Comparison of ENCODE assay signal across 8 cellular contexts in the genomic region with DNA sequence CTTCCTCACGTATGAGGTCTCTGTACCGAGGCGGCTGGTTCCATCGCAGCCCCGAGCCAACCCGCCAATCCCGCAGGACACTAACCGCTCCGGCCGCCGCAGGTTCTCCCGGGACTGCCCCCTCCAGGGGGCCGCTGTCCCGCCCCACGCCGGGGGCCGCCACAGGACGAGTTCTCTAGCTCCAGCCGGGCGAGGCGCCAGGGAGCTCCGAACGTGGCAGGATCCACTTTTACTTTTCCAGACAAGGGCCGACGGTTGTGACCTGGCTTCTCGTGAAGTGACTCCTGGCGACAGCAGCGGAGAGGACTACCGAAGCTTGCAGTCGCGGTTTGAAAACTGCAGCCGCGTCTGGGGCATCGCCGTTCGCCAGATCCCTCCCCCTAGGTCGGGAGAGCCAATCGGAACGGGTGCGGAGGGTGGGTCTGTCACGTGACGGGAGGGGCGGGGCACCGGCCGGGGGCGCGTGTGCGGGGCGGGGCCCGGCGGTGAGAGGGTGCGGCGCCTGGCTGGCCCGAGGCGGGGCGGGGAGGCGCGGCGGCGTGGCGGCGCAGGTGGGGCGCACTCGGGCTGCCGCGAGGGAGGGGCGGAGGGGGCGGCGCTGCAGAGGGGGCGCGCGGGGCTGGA. TPM values are rescaled to one million over a fixed set of nuclear protein-coding genes. Genes with fewer than 3 reads are reported as not detected.
DNase-seq lines count a peak whose midpoint lies in the region; TF ChIP-seq lines count a peak whose summit lies in the region.

Gene STK17B (minus strand): TSS at position 331 of the 624 bp plus-strand sequence. CDS start 8,195 bp downstream, outside the sequence.

- H3K4me3 ChIP-seq in foreskin fibroblast (ENCODE audit: low read depth in 1 of 2, low read length in 2 of 2) (peak within 1 kb of the TSS; percentile 57 to 91), stomach (peak within 1 kb of the TSS; percentile 65 to 89 (median 78))

- no peaks in the 10 kb centered on the region for H3K36me3 Mint-ChIP-seq in neural crest cell (ENCODE audit: low read depth)

- intact Hi-C loops in stomach (cut with DNase I; ENCODE audit: low total_unique reads), result no loop called here

- TF ChIP-seq CTCF in foreskin fibroblast (IDR thresholded peaks at IDR 0.05; ENCODE audit: low read depth, low read length) (no peak), neural crest cell (conservative IDR thresholded peaks at IDR 0.05) (peak; percentile 37), stomach (IDR thresholded peaks at IDR 0.05) (no peak)

- no peak for TF ChIP-seq EP300 in stomach (IDR thresholded peaks at IDR 0.05)

- WGBS in stomach, 5 donors, result 0 to 1% (median 0%) methylated on average over 15 to 72 of the region's 72 CpGs

- H3K27ac Mint-ChIP-seq in neural crest cell (ENCODE audit: unreplicated experiment), result peak within 1 kb of the TSS; percentile 73

- peaks cover 40% of the 10 kb centered on the region for H3K27me3 Mint-ChIP-seq in neural crest cell (ENCODE audit: low read depth)

- no peaks in the 10 kb centered on the region for H3K9me3 ChIP-seq in stomach

- DNase-seq in EL, result peak; percentile 94
- peak; percentile 53 for DNase-seq in GOT3 (lab: John Stamatoyannopoulos, UW)
- peak; percentile 94 for DNase-seq in LoVo (ENCODE audit: low spot score)
- DNase-seq in SIG-M5 (lab: John Stamatoyannopoulos, UW), result peak; percentile 76
- DNase-seq in activated gamma-delta T cell (lab: John Stamatoyannopoulos, UW), result peak; percentile 92
- peak; percentile 93 to 98 for DNase-seq in foreskin fibroblast
- peak; percentile 79 for DNase-seq in neural crest cell (ENCODE audit: low read depth, low spot score)
- peak; percentile 96 for DNase-seq in stomach

- H3K4me1 ChIP-seq in stomach, result peaks cover 0 to 34% (median 13%) of the 10 kb centered on the region in 4 donors

- H3K9me3 Mint-ChIP-seq in neural crest cell, result no peaks in the 10 kb centered on the region

- TF ChIP-seq POLR2A in stomach (IDR thresholded peaks at IDR 0.05), result peak in 2 of 4 donors; percentile 75 to 94

- H3K4me3 Mint-ChIP-seq in neural crest cell, result peak within 1 kb of the TSS; percentile 93

- no peaks in the 10 kb centered on the region for H3K27me3 ChIP-seq in stomach

- peak within 1 kb of the TSS; percentile 90 to 100 (median 96) for H3K27ac ChIP-seq in stomach

- H3K36me3 ChIP-seq in stomach, result no peaks in the 10 kb centered on the region

- peaks cover 17% of the 10 kb centered on the region for H3K4me1 Mint-ChIP-seq in neural crest cell

RNA-seq across cellular contexts. Expression of gene STK17B, which starts in this region (rescaled TPM):
- 7.3 and 8.1 TPM in 2 replicates for total RNA-seq in neural crest cell
- total RNA-seq in stomach, result 10 to 100 TPM in 4 of 5 donors, 1 to 10 TPM in 1; 9.3 to 76.4 (median 18.7) TPM
- polyA plus RNA-seq in stomach, result 1 to 10 TPM; 3.4 to 8.6 (median 7.9) TPM

Comparison
In these comparisons a context has a peak if more than half of its experiments do, and no peak if none do; other contexts are left out.
1. Peak in every context shown above with its lines: DNase-seq, H3K4me3 ChIP-seq and H3K27ac ChIP-seq.